ENCODE assay signal across 12 cellular contexts in genomic region chr17:83187782-83188311, GRCh38.
"Had no signal": no experiment of that assay in that cellular context is flagged by ENCODE, and none has a peak within 500 bp of the region (broad histone marks: within the 10 kb centered on the region; RNA-seq: fewer than 3 reads in every experiment).

No MANE protein-coding gene starts in this region.

- DNase-seq: activated CD4-positive, alpha-beta T cell treated with anti-CD3 and anti-CD28 coated beads, Interleukin-2, amount 50 U/mL, for 4 hours; activated gamma-delta T cell treated with Interleukin-2 at 50 U/mL for 16 hours; adrenal gland; colonic mucosa; foreskin keratinocyte; mucosa of descending colon; occipital lobe; stimulated activated CD4-positive, alpha-beta T cell treated with anti-CD3 and anti-CD28 coated beads, Interleukin-12 subunit alpha, Interleukin-12 subunit beta, amount 100 ng/mL, for 4 hours; stimulated activated CD4-positive, alpha-beta T cell treated with anti-CD3 and anti-CD28 coated beads, Interleukin-2, amount 100 ng/mL, for 48 hours; T-cell had no signal

- ATAC-seq: foreskin keratinocyte, left lung, mucosa of descending colon, T-cell had no signal

- H3K36me3 Mint-ChIP-seq: T-cell had no signal

- H3K4me3 Mint-ChIP-seq: nephron, T-cell had no signal

- H3K27ac Mint-ChIP-seq: T-cell had no signal

- H3K27me3 Mint-ChIP-seq: T-cell had no signal
